Comparison of ENCODE assay signal across 33 cellular contexts in genomic region chr16:73672135-73672534, GRCh38.
"Had no signal": no experiment of that assay in that cellular context is flagged by ENCODE, and none has a peak within 500 bp of the region (broad histone marks: within the 10 kb centered on the region; RNA-seq: fewer than 3 reads in every experiment).

No MANE protein-coding gene starts in this region.

- H3K27ac ChIP-seq: adrenal gland, body of pancreas, breast epithelium, cardiac muscle cell, colonic mucosa, gastrocnemius medialis, heart left ventricle had no signal

- H3K4me1 Mint-ChIP-seq: activated CD4-positive, alpha-beta T cell treated with anti-CD3 and anti-CD28 coated beads for 36 hours; activated CD4-positive, alpha-beta T cell treated with anti-CD3 and anti-CD28 coated beads, Interleukin-2, amount 10 ng/mL, durations not matched to agents 24 days and 14 days; activated CD8-positive, alpha-beta memory T cell treated with anti-CD3 and anti-CD28 coated beads, Interleukin-2, amount 10 ng/mL, durations not matched to agents 7 days and 5 days; activated naive CD4-positive, alpha-beta T cell treated with anti-CD3 and anti-CD28 coated beads, Interleukin-2, amount 50 U/mL, for 24 hours; activated naive CD8-positive, alpha-beta T cell treated with anti-CD3 and anti-CD28 coated beads for 36 hours; activated naive CD8-positive, alpha-beta T cell treated with anti-CD3 and anti-CD28 coated beads, Interleukin-2, amount 50 U/mL, for 24 hours had no signal

- H3K36me3 Mint-ChIP-seq: activated CD4-positive, alpha-beta memory T cell treated with anti-CD3 and anti-CD28 coated beads for 36 hours; activated naive CD4-positive, alpha-beta T cell treated with anti-CD3 and anti-CD28 coated beads, Interleukin-2, amount 50 U/mL, for 24 hours; activated naive CD8-positive, alpha-beta T cell treated with anti-CD3 and anti-CD28 coated beads for 36 hours had no signal

- H3K4me3 ChIP-seq: adrenal gland, body of pancreas, breast epithelium, cardiac muscle cell, colonic mucosa, gastrocnemius medialis, heart left ventricle had no signal

- H3K4me1 ChIP-seq: adrenal gland, breast epithelium, colonic mucosa, gastrocnemius medialis, heart left ventricle had no signal

- H3K9me3 ChIP-seq: adrenal gland, colonic mucosa, gastrocnemius medialis had no signal

- H3K9me3 Mint-ChIP-seq: activated CD4-positive, alpha-beta T cell treated with anti-CD3 and anti-CD28 coated beads, Interleukin-2, amount 10 ng/mL, durations not matched to agents 24 days and 14 days had no signal

- H3K36me3 ChIP-seq: adrenal gland, breast epithelium, cardiac muscle cell, colonic mucosa, gastrocnemius medialis, heart left ventricle had no signal

- H3K27ac Mint-ChIP-seq: activated CD4-positive, alpha-beta memory T cell treated with anti-CD3 and anti-CD28 coated beads for 36 hours; activated CD4-positive, alpha-beta T cell treated with anti-CD3 and anti-CD28 coated beads for 36 hours; activated CD4-positive, alpha-beta T cell treated with anti-CD3 and anti-CD28 coated beads, Interleukin-2, amount 10 ng/mL, durations not matched to agents 24 days and 14 days; activated CD8-positive, alpha-beta memory T cell treated with anti-CD3 and anti-CD28 coated beads, Interleukin-2, amount 10 ng/mL, durations not matched to agents 7 days and 5 days; activated CD8-positive, alpha-beta T cell treated with anti-CD3 and anti-CD28 coated beads, Interleukin-2, amount 10 ng/mL, durations not matched to agents 7 days and 5 days; activated naive CD4-positive, alpha-beta T cell treated with anti-CD3 and anti-CD28 coated beads for 36 hours; activated naive CD4-positive, alpha-beta T cell treated with anti-CD3 and anti-CD28 coated beads, Interleukin-2, amount 50 U/mL, for 24 hours; activated naive CD8-positive, alpha-beta T cell treated with anti-CD3 and anti-CD28 coated beads for 36 hours; activated naive CD8-positive, alpha-beta T cell treated with anti-CD3 and anti-CD28 coated beads, Interleukin-2, amount 50 U/mL, for 24 hours; activated T-helper 1 cell treated with anti-CD3 and anti-CD28 coated beads, Interleukin-12 subunit alpha, Interleukin-12 subunit beta, Interleukin-2, Interleukin-4 antibody, amounts not matched to agents 30 ng/mL and 10 ng/mL and 1 ng/mL, durations not matched to agents 14 hours and 24 hours and 36 hours; activated T-helper 2 cell treated with anti-CD3 and anti-CD28 coated beads, Interferon-gamma antibody, Interleukin-2, Interleukin-4, amounts not matched to agents 10 μg/mL and 5 μg/mL and 100 μg/mL, durations not matched to agents 14 hours and 24 hours and 36 hours had no signal

- H3K4me3 Mint-ChIP-seq: activated CD4-positive, alpha-beta memory T cell treated with anti-CD3 and anti-CD28 coated beads for 36 hours; activated CD4-positive, alpha-beta T cell treated with anti-CD3 and anti-CD28 coated beads for 36 hours; activated CD4-positive, alpha-beta T cell treated with anti-CD3 and anti-CD28 coated beads, Interleukin-2, amount 10 ng/mL, durations not matched to agents 24 days and 14 days; activated CD8-positive, alpha-beta memory T cell treated with anti-CD3 and anti-CD28 coated beads, Interleukin-2, amount 10 ng/mL, durations not matched to agents 7 days and 5 days; activated CD8-positive, alpha-beta T cell treated with anti-CD3 and anti-CD28 coated beads, Interleukin-2, amount 10 ng/mL, durations not matched to agents 7 days and 5 days; activated naive CD4-positive, alpha-beta T cell treated with anti-CD3 and anti-CD28 coated beads for 36 hours; activated naive CD4-positive, alpha-beta T cell treated with anti-CD3 and anti-CD28 coated beads, Interleukin-2, amount 50 U/mL, for 24 hours; activated naive CD8-positive, alpha-beta T cell treated with anti-CD3 and anti-CD28 coated beads for 36 hours; activated naive CD8-positive, alpha-beta T cell treated with anti-CD3 and anti-CD28 coated beads, Interleukin-2, amount 50 U/mL, for 24 hours; activated T-helper 1 cell treated with anti-CD3 and anti-CD28 coated beads, Interleukin-12 subunit alpha, Interleukin-12 subunit beta, Interleukin-2, Interleukin-4 antibody, amounts not matched to agents 30 ng/mL and 10 ng/mL and 1 ng/mL, durations not matched to agents 14 hours and 24 hours and 36 hours had no signal

- ATAC-seq: activated CD4-positive, alpha-beta T cell treated with anti-CD3 and anti-CD28 coated beads for 36 hours; activated CD8-positive, alpha-beta memory T cell treated with anti-CD3 and anti-CD28 coated beads, Interleukin-2, amount 10 ng/mL, durations not matched to agents 7 days and 5 days; activated CD8-positive, alpha-beta T cell treated with anti-CD3 and anti-CD28 coated beads, Interleukin-2, amount 10 ng/mL, durations not matched to agents 7 days and 5 days; activated naive CD8-positive, alpha-beta T cell treated with anti-CD3 and anti-CD28 coated beads, Interleukin-2, amount 50 U/mL, for 24 hours; body of pancreas; esophagus mucosa; gastrocnemius medialis; heart left ventricle had no signal

- H3K27me3 ChIP-seq: adrenal gland, body of pancreas, cardiac muscle cell, colonic mucosa, gastrocnemius medialis, heart left ventricle had no signal

- H3K27me3 Mint-ChIP-seq: activated CD4-positive, alpha-beta memory T cell treated with anti-CD3 and anti-CD28 coated beads for 36 hours; activated CD4-positive, alpha-beta T cell treated with anti-CD3 and anti-CD28 coated beads for 36 hours; activated CD4-positive, alpha-beta T cell treated with anti-CD3 and anti-CD28 coated beads, Interleukin-2, amount 10 ng/mL, durations not matched to agents 24 days and 14 days; activated CD8-positive, alpha-beta memory T cell treated with anti-CD3 and anti-CD28 coated beads, Interleukin-2, amount 10 ng/mL, durations not matched to agents 7 days and 5 days had no signal

- DNase-seq: activated CD4-positive, alpha-beta memory T cell treated with anti-CD3 and anti-CD28 coated beads for 36 hours; activated CD4-positive, alpha-beta T cell treated with anti-CD3 and anti-CD28 coated beads for 36 hours; activated CD4-positive, alpha-beta T cell treated with anti-CD3 and anti-CD28 coated beads, Interleukin-2, amount 10 ng/mL, durations not matched to agents 24 days and 14 days; activated CD4-positive, CD25-positive, alpha-beta regulatory T cell; activated CD4-positive, CD25-positive, alpha-beta regulatory T cell treated with anti-CD3 and anti-CD28 coated beads, Interleukin-2, amount 50 U/mL, for 72 hours; activated CD8-positive, alpha-beta memory T cell treated with anti-CD3 and anti-CD28 coated beads, Interleukin-2, amount 10 ng/mL, durations not matched to agents 7 days and 5 days; activated CD8-positive, alpha-beta memory T cell treated with anti-CD3 and anti-CD28 coated beads, Interleukin-2, amount 50 U/mL, for 4 hours; activated CD8-positive, alpha-beta T cell treated with anti-CD3 and anti-CD28 coated beads, Interleukin-2, amount 10 ng/mL, durations not matched to agents 7 days and 5 days; activated effector memory CD4-positive, alpha-beta T cell treated with anti-CD3 and anti-CD28 coated beads, Interleukin-2, amount 50 U/mL, for 16 hours; activated naive CD4-positive, alpha-beta T cell treated with anti-CD3 and anti-CD28 coated beads for 36 hours; activated naive CD8-positive, alpha-beta T cell treated with anti-CD3 and anti-CD28 coated beads for 36 hours; activated naive CD8-positive, alpha-beta T cell treated with anti-CD3 and anti-CD28 coated beads, Interleukin-2, amount 50 U/mL, for 24 hours; activated T-cell treated with anti-CD3 and anti-CD28 coated beads, Interleukin-2, amount 50 U/mL, for 1 hour; activated T-cell treated with anti-CD3 and anti-CD28 coated beads, Interleukin-2, amount 50 U/mL, for 48 hours; adrenal gland; amygdala; aorta; body of pancreas; central memory CD4-positive, alpha-beta T cell; cerebellar nuclear complex; colonic mucosa; effector CD8-positive, alpha-beta T cell; foreskin fibroblast; gastrocnemius medialis; glutamatergic neuron; heart left ventricle; T-helper 2 cell had no signal
